ENCODE assay signal across 25 cellular contexts in genomic region chr18:24757134-24757533, GRCh38.
"Had no signal": no experiment of that assay in that cellular context is flagged by ENCODE, and none has a peak within 500 bp of the region (broad histone marks: within the 10 kb centered on the region; RNA-seq: fewer than 3 reads in every experiment).

No MANE protein-coding gene starts in this region.

- H3K36me3 ChIP-seq: neural progenitor cell, ovary, right lobe of liver, sigmoid colon, stomach, thoracic aorta, thyroid gland, tibial nerve, upper lobe of left lung, vagina had no signal

- FAIRE-seq: small intestine, urothelium cell line had no signal

- H3K4me3 ChIP-seq: neural progenitor cell, ovary, psoas muscle, right lobe of liver, sigmoid colon, stomach, thoracic aorta, thyroid gland, tibial nerve, upper lobe of left lung, vagina had no signal

- H3K27me3 ChIP-seq: neural progenitor cell, ovary, right lobe of liver, sigmoid colon, stomach, thyroid gland, tibial nerve, upper lobe of left lung, vagina had no signal

- H3K9me3 ChIP-seq: ovary, right lobe of liver, stomach, thyroid gland, vagina had no signal

- DNase-seq: natural killer cell; occipital lobe; ovary; posterior cingulate gyrus; psoas muscle; right cardiac atrium; right lobe of liver; sigmoid colon; small intestine; stimulated activated CD4-positive, alpha-beta T cell treated with anti-CD3 and anti-CD28 coated beads, Interleukin-15, amount 100 ng/mL, for 24 hours; stimulated activated CD4-positive, alpha-beta T cell treated with anti-CD3 and anti-CD28 coated beads, Interleukin-2, amount 100 ng/mL, for 24 hours; stimulated activated CD4-positive, alpha-beta T cell treated with anti-CD3 and anti-CD28 coated beads, Interleukin-2, amount 100 ng/mL, for 48 hours; stimulated activated CD4-positive, alpha-beta T cell treated with anti-CD3 and anti-CD28 coated beads, Interleukin-4, amount 100 ng/mL, for 24 hours; stimulated activated naive B cell treated with anti-CD40 and anti-IgM and Interleukin-4, amounts not matched to agents 10 μg/mL and 1 μg/mL and 100 μg/mL, for 72 hours; stimulated activated naive CD4-positive, alpha-beta T cell treated with Interleukin-2 at 50 U/mL for 16 hours; stomach; thyroid gland; trophoblast cell; upper lobe of left lung had no signal

- H3K79me2 ChIP-seq: parathyroid adenoma had no signal

- H3K9ac ChIP-seq: neural progenitor cell, parathyroid adenoma had no signal

- H3K4me2 ChIP-seq: neural progenitor cell had no signal

- H2AFZ ChIP-seq: neural progenitor cell, parathyroid adenoma had no signal

- H3K4me1 ChIP-seq: neural progenitor cell, parathyroid adenoma, psoas muscle, right lobe of liver, stomach, thyroid gland, tibial nerve, upper lobe of left lung, vagina had no signal

- H3K27ac ChIP-seq: neural progenitor cell, ovary, parathyroid adenoma, psoas muscle, right lobe of liver, sigmoid colon, stomach, thoracic aorta, thyroid gland, tibial nerve, upper lobe of left lung, vagina had no signal
